In the genomic region with DNA sequence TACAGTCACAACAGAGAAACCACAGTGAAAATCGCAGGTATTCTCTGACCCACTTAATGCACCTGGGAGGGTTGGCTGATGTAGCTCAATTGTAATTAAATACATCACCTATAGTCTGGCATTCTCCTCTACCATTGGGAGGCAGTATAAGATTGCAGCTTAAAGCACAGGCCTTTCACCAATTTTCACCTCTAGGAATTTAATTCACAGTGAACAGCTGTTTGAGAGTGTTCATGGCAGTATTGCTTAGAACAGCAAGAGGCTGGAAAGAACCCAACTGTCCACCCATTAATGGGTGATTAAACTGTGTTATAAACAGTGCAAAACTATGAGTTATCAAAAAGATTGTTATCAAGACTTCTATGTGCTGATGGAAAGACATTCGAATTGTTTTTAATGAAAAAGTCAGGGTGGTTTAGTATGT, we compare ENCODE assay signal across 1 cellular context.
TF ChIP-seq lines count a peak whose summit lies in the region.

No MANE protein-coding gene starts in this region.

TF ChIP-seq in HepG2, 621 proteins besides CTCF, POLR2A, EP300 and RAD21 (continued from another document and continues in another):
- TF ChIP-seq, protein P1, sequence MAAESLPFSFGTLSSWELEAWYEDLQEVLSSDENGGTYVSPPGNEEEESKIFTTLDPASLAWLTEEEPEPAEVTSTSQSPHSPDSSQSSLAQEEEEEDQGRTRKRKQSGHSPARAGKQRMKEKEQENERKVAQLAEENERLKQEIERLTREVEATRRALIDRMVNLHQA (CRISPR knock-in tag; IDR thresholded peaks at IDR 0.05) = no peak
- no peak for TF ChIP-seq GFI1 (CRISPR knock-in tag; IDR thresholded peaks at IDR 0.05; ENCODE audit: borderline replicate concordance)
- peak; percentile 71; the same call in 1 of the 2 replicates for TF ChIP-seq SIX1 (CRISPR knock-in tag; IDR thresholded peaks at IDR 0.05; ENCODE audit: borderline replicate concordance)
- TF ChIP-seq ZNF30 (CRISPR knock-in tag; IDR thresholded peaks at IDR 0.05) = no peak
- TF ChIP-seq ZNF124 (CRISPR knock-in tag; IDR thresholded peaks at IDR 0.05) = peak; percentile 75; the same call in 1 of the 2 replicates
- TF ChIP-seq ZNF317 (CRISPR knock-in tag; IDR thresholded peaks at IDR 0.05) = peak; percentile 59; the same call in 1 of the 2 replicates
- TF ChIP-seq SAP130 (CRISPR knock-in tag; IDR thresholded peaks at IDR 0.05; ENCODE audit: low read depth) = no peak; the same call in 1 of the 2 replicates
- TF ChIP-seq ZFP36L2 (CRISPR knock-in tag; IDR thresholded peaks at IDR 0.05) = no peak
- TF ChIP-seq, protein P2, sequence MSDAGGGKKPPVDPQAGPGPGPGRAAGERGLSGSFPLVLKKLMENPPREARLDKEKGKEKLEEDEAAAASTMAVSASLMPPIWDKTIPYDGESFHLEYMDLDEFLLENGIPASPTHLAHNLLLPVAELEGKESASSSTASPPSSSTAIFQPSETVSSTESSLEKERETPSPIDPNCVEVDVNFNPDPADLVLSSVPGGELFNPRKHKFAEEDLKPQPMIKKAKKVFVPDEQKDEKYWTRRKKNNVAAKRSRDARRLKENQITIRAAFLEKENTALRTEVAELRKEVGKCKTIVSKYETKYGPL (CRISPR knock-in tag; IDR thresholded peaks at IDR 0.05) = 0 out of 2 replicates have a peak, but pooled peaks have one; percentile 15
- TF ChIP-seq, protein P3, sequence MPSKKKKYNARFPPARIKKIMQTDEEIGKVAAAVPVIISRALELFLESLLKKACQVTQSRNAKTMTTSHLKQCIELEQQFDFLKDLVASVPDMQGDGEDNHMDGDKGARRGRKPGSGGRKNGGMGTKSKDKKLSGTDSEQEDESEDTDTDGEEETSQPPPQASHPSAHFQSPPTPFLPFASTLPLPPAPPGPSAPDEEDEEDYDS (CRISPR knock-in tag; IDR thresholded peaks at IDR 0.05) = 0 out of 2 replicates have a peak, but pooled peaks have one; percentile 43
- TF ChIP-seq, protein P4, sequence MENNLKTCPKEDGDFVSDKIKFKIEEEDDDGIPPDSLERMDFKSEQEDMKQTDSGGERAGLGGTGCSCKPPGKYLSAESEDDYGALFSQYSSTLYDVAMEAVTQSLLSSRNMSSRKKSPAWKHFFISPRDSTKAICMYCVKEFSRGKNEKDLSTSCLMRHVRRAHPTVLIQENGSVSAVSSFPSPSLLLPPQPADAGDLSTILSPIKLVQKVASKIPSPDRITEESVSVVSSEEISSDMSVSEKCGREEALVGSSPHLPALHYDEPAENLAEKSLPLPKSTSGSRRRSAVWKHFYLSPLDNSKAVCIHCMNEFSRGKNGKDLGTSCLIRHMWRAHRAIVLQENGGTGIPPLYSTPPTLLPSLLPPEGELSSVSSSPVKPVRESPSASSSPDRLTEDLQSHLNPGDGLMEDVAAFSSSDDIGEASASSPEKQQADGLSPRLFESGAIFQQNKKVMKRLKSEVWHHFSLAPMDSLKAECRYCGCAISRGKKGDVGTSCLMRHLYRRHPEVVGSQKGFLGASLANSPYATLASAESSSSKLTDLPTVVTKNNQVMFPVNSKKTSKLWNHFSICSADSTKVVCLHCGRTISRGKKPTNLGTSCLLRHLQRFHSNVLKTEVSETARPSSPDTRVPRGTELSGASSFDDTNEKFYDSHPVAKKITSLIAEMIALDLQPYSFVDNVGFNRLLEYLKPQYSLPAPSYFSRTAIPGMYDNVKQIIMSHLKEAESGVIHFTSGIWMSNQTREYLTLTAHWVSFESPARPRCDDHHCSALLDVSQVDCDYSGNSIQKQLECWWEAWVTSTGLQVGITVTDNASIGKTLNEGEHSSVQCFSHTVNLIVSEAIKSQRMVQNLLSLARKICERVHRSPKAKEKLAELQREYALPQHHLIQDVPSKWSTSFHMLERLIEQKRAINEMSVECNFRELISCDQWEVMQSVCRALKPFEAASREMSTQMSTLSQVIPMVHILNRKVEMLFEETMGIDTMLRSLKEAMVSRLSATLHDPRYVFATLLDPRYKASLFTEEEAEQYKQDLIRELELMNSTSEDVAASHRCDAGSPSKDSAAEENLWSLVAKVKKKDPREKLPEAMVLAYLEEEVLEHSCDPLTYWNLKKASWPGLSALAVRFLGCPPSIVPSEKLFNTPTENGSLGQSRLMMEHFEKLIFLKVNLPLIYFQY (CRISPR knock-in tag; IDR thresholded peaks at IDR 0.05; ENCODE audit: borderline replicate concordance) = no peak
- no peak for TF ChIP-seq ZNF296 (CRISPR knock-in tag; conservative IDR thresholded peaks at IDR 0.05)
- TF ChIP-seq, protein P5, sequence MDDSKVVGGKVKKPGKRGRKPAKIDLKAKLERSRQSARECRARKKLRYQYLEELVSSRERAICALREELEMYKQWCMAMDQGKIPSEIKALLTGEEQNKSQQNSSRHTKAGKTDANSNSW (CRISPR knock-in tag; IDR thresholded peaks at IDR 0.05; ENCODE audit: borderline replicate concordance) = no peak
- no peak for TF ChIP-seq MED1 (CRISPR knock-in tag; IDR thresholded peaks at IDR 0.05)
- TF ChIP-seq ZBTB8A (CRISPR knock-in tag; IDR thresholded peaks at IDR 0.05; ENCODE audit: borderline replicate concordance, low read depth) = no peak
- no peak; the same call in 1 of the 2 replicates for TF ChIP-seq HOXA5 (CRISPR knock-in tag; IDR thresholded peaks at IDR 0.05)
- TF ChIP-seq, protein P6, sequence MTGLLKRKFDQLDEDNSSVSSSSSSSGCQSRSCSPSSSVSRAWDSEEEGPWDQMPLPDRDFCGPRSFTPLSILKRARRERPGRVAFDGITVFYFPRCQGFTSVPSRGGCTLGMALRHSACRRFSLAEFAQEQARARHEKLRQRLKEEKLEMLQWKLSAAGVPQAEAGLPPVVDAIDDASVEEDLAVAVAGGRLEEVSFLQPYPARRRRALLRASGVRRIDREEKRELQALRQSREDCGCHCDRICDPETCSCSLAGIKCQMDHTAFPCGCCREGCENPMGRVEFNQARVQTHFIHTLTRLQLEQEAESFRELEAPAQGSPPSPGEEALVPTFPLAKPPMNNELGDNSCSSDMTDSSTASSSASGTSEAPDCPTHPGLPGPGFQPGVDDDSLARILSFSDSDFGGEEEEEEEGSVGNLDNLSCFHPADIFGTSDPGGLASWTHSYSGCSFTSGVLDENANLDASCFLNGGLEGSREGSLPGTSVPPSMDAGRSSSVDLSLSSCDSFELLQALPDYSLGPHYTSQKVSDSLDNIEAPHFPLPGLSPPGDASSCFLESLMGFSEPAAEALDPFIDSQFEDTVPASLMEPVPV (CRISPR knock-in tag; IDR thresholded peaks at IDR 0.05) = no peak
- no peak for TF ChIP-seq CREB1 (IDR thresholded peaks at IDR 0.05)
- TF ChIP-seq CREB1 (CRISPR knock-in tag; IDR thresholded peaks at IDR 0.05) = peak; percentile 39; the same call in 1 of the 2 replicates
- no peak for TF ChIP-seq NPAS2 (CRISPR knock-in tag; IDR thresholded peaks at IDR 0.05; ENCODE audit: borderline replicate concordance)
- no peak for TF ChIP-seq YEATS2 (CRISPR knock-in tag; IDR thresholded peaks at IDR 0.05; ENCODE audit: borderline replicate concordance)
- TF ChIP-seq STAG1 (CRISPR knock-in tag; IDR thresholded peaks at IDR 0.05) = peak; percentile 98
- TF ChIP-seq ZNF674 (CRISPR knock-in tag; IDR thresholded peaks at IDR 0.05; ENCODE audit: low read depth) = no peak
- TF ChIP-seq ZNF24 (IDR thresholded peaks at IDR 0.05) = no peak
- no peak for TF ChIP-seq SNAPC2 (CRISPR knock-in tag; IDR thresholded peaks at IDR 0.05)
- no peak for TF ChIP-seq ZNF460 (CRISPR knock-in tag; IDR thresholded peaks at IDR 0.05; ENCODE audit: borderline replicate concordance)
- TF ChIP-seq XBP1 (CRISPR knock-in tag; IDR thresholded peaks at IDR 0.05) = no peak
- TF ChIP-seq NR2C2 (CRISPR knock-in tag; IDR thresholded peaks at IDR 0.05; ENCODE audit: borderline replicate concordance) = no peak
- TF ChIP-seq ZC3H13 (CRISPR knock-in tag; IDR thresholded peaks at IDR 0.05) = 0 out of 2 replicates have a peak, but pooled peaks have one; percentile 51
- no peak for TF ChIP-seq ZNF446 (CRISPR knock-in tag; IDR thresholded peaks at IDR 0.05)
- no peak for TF ChIP-seq SNAI1 (CRISPR knock-in tag; IDR thresholded peaks at IDR 0.05; ENCODE audit: borderline replicate concordance)
- TF ChIP-seq, protein P7, sequence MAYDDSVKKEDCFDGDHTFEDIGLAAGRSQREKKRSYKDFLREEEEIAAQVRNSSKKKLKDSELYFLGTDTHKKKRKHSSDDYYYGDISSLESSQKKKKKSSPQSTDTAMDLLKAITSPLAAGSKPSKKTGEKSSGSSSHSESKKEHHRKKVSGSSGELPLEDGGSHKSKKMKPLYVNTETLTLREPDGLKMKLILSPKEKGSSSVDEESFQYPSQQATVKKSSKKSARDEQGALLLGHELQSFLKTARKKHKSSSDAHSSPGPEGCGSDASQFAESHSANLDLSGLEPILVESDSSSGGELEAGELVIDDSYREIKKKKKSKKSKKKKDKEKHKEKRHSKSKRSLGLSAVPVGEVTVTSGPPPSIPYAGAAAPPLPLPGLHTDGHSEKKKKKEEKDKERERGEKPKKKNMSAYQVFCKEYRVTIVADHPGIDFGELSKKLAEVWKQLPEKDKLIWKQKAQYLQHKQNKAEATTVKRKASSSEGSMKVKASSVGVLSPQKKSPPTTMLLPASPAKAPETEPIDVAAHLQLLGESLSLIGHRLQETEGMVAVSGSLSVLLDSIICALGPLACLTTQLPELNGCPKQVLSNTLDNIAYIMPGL (CRISPR knock-in tag; IDR thresholded peaks at IDR 0.05; ENCODE audit: borderline replicate concordance in 1 of 2, low read depth in 1 of 2) = peak; percentile 53 to 80
- TF ChIP-seq ZNF816 (CRISPR knock-in tag; IDR thresholded peaks at IDR 0.05; ENCODE audit: borderline replicate concordance) = no peak
- TF ChIP-seq ZEB1 (IDR thresholded peaks at IDR 0.05; ENCODE audit: insufficient replicate concordance, low read depth) = no peak
- peak; percentile 35 for TF ChIP-seq CEBPG (CRISPR knock-in tag; IDR thresholded peaks at IDR 0.05)
- TF ChIP-seq MIER3 (CRISPR knock-in tag; IDR thresholded peaks at IDR 0.05; ENCODE audit: borderline replicate concordance) = 0 out of 2 replicates have a peak, but pooled peaks have one; percentile 19
- TF ChIP-seq BCL6 (CRISPR knock-in tag; IDR thresholded peaks at IDR 0.05) = peak; percentile 94
- no peak for TF ChIP-seq MED8 (CRISPR knock-in tag; IDR thresholded peaks at IDR 0.05; ENCODE audit: insufficient replicate concordance)
- TF ChIP-seq PLRG1 (conservative IDR thresholded peaks at IDR 0.05) = no peak
- TF ChIP-seq SPEN (CRISPR knock-in tag; IDR thresholded peaks at IDR 0.05; ENCODE audit: low read depth) = 0 out of 2 replicates have a peak, but pooled peaks have one; percentile 15
- TF ChIP-seq ISL2 (CRISPR knock-in tag; IDR thresholded peaks at IDR 0.05) = peak; percentile 23; the same call in 1 of the 2 replicates
- TF ChIP-seq ZNF788 (CRISPR knock-in tag; IDR thresholded peaks at IDR 0.05; ENCODE audit: borderline replicate concordance) = no peak
- TF ChIP-seq SP140L (CRISPR knock-in tag; IDR thresholded peaks at IDR 0.05; ENCODE audit: borderline replicate concordance) = 0 out of 2 replicates have a peak, but pooled peaks have one; percentile 50
- TF ChIP-seq, protein P8, sequence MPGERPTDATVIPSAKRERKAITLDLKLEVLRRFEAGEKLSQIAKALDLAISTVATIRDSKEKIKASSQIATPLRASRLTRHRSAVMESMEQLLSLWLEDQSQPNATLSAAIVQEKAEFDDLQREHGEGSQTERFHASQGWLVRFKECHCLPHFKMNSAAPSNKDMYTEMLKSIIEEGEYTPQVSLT (CRISPR knock-in tag; IDR thresholded peaks at IDR 0.05; ENCODE audit: borderline replicate concordance, low read depth) = no peak
- TF ChIP-seq ZNF121 (CRISPR knock-in tag; IDR thresholded peaks at IDR 0.05) = no peak
- no peak for TF ChIP-seq DR1 (CRISPR knock-in tag; IDR thresholded peaks at IDR 0.05)
- TF ChIP-seq RAD51 (IDR thresholded peaks at IDR 0.05; ENCODE audit: borderline replicate concordance) = no peak
- no peak for TF ChIP-seq SRSF9 (IDR thresholded peaks at IDR 0.05; ENCODE audit: borderline replicate concordance, insufficient read depth, low read depth, low read length, poor library complexity, severe bottlenecking)
- TF ChIP-seq ZFX (CRISPR knock-in tag; IDR thresholded peaks at IDR 0.05; ENCODE audit: low read depth) = peak; percentile 47
- peak; percentile 20; the same call in 1 of the 2 replicates for TF ChIP-seq FOXA3 (CRISPR knock-in tag; IDR thresholded peaks at IDR 0.05)
- no peak for TF ChIP-seq NCOA5 (CRISPR knock-in tag; IDR thresholded peaks at IDR 0.05)
- no peak for TF ChIP-seq YEATS4 (CRISPR knock-in tag; IDR thresholded peaks at IDR 0.05; ENCODE audit: borderline replicate concordance)
- no peak for TF ChIP-seq REPIN1 (CRISPR knock-in tag; IDR thresholded peaks at IDR 0.05; ENCODE audit: borderline replicate concordance, low read depth)
- 0 out of 2 replicates have a peak, but pooled peaks have one; percentile 43 for TF ChIP-seq ELF3 (CRISPR knock-in tag; IDR thresholded peaks at IDR 0.05)
- no peak for TF ChIP-seq HDAC2 (CRISPR knock-in tag; IDR thresholded peaks at IDR 0.05)
- TF ChIP-seq RARG (CRISPR knock-in tag; IDR thresholded peaks at IDR 0.05; ENCODE audit: low read depth) = no peak
- TF ChIP-seq NFRKB (IDR thresholded peaks at IDR 0.05) = no peak
- TF ChIP-seq NFE2 (CRISPR knock-in tag; IDR thresholded peaks at IDR 0.05) = no peak
- TF ChIP-seq TBX2 (CRISPR knock-in tag; IDR thresholded peaks at IDR 0.05; ENCODE audit: borderline replicate concordance) = peak; percentile 39; the same call in 1 of the 2 replicates
- TF ChIP-seq NFYB (CRISPR knock-in tag; IDR thresholded peaks at IDR 0.05) = no peak
- TF ChIP-seq, protein P9, sequence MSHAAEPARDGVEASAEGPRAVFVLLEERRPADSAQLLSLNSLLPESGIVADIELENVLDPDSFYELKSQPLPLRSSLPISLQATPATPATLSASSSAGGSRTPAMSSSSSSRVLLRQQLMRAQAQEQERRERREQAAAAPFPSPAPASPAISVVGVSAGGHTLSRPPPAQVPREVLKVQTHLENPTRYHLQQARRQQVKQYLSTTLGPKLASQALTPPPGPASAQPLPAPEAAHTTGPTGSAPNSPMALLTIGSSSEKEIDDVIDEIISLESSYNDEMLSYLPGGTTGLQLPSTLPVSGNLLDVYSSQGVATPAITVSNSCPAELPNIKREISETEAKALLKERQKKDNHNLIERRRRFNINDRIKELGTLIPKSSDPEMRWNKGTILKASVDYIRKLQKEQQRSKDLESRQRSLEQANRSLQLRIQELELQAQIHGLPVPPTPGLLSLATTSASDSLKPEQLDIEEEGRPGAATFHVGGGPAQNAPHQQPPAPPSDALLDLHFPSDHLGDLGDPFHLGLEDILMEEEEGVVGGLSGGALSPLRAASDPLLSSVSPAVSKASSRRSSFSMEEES (CRISPR knock-in tag; IDR thresholded peaks at IDR 0.05) = 0 out of 2 replicates have a peak, but pooled peaks have one; percentile 17
